ENCODE assay signal across 19 cellular contexts in genomic region chr9:127684576-127684975, GRCh38. TPM values are rescaled to one million over a fixed set of nuclear protein-coding genes. Genes with fewer than 3 reads are reported as not detected.
DNase-seq lines count a peak whose midpoint lies in the region; TF ChIP-seq lines count a peak whose summit lies in the region.
"Had no signal": no experiment of that assay in that cellular context is flagged by ENCODE, and none has a peak within 500 bp of the region (broad histone marks: within the 10 kb centered on the region; RNA-seq: fewer than 3 reads in every experiment).

No MANE protein-coding gene starts in this region.

- intact Hi-C loops in PC-9 (cut with micrococcal nuclease; ENCODE audit: unreplicated experiment), result loop anchor here (10.0 kb wide), 1 partner anchor 70 kb away; the partner anchor contains the start of gene STXBP1

- CTCF ChIA-PET in PC-9 (lab: Charles Lee), result interaction anchor here (0.7 kb wide), 1 partner anchor 51 kb away, joined by 6 read pairs; no protein-coding TSS in a partner anchor

- H3K9me3 Mint-ChIP-seq in osteocyte (ENCODE audit: unreplicated experiment), result no peaks in the 10 kb centered on the region
- H3K9me3 Mint-ChIP-seq: activated naive CD4-positive, alpha-beta T cell treated with anti-CD3 and anti-CD28 coated beads, Interleukin-2, amount 10 ng/mL, durations not matched to agents 7 days and 5 days; CD4-positive, alpha-beta memory T cell; nephron had no signal

- no peak overlapping the region for H3K4me3 ChIP-seq in PC-9
- H3K4me3 ChIP-seq: left ventricle myocardium inferior, sigmoid colon, uterus had no signal

- no peaks in the 10 kb centered on the region for H3K36me3 ChIP-seq in PC-9 (ENCODE audit: low read depth)
- H3K36me3 ChIP-seq: uterus had no signal

- no peaks in the 10 kb centered on the region for H3K27me3 ChIP-seq in PC-9 (ENCODE audit: insufficient read depth, low read depth)
- H3K27me3 ChIP-seq: sigmoid colon, uterus had no signal

- no peaks in the 10 kb centered on the region for H3F3A ChIP-seq in PC-9 (ENCODE audit: insufficient read depth, low read depth)

- peak overlapping the region; percentile 38; the same call in 1 of the 2 replicates for H3K4me2 ChIP-seq in PC-9

- no peaks in the 10 kb centered on the region for H3K79me2 ChIP-seq in PC-9 (ENCODE audit: low read depth)

- no peaks in the 10 kb centered on the region for H3K9me2 ChIP-seq in PC-9 (ENCODE audit: insufficient read depth)

- no peak overlapping the region for H2AFZ ChIP-seq in PC-9

- DNase-seq in GM04503 (ENCODE audit: low read depth), result peak; percentile 49
- DNase-seq in PC-9, result peak; percentile 67 to 69
- peak; percentile 24 for DNase-seq in fibroblast of gingiva (ENCODE audit: low read depth)
- DNase-seq in osteocyte (ENCODE audit: extremely low spot score, unreplicated experiment), result no peak
- DNase-seq in GM19238 (ENCODE audit: insufficient read length, low spot score), result no peak
- no peak for DNase-seq in SIG-M5 (lab: John Stamatoyannopoulos, UW)
- DNase-seq in activated CD4-positive, CD25-positive, alpha-beta regulatory T cell treated with anti-CD3 and anti-CD28 coated beads, Interleukin-2, amount 50 U/mL, for 72 hours, result no peak
- DNase-seq: activated naive CD4-positive, alpha-beta T cell treated with anti-CD3 and anti-CD28 coated beads, Interleukin-2, amount 10 ng/mL, durations not matched to agents 7 days and 5 days; CD4-positive, alpha-beta memory T cell; central memory CD4-positive, alpha-beta T cell; left ventricle myocardium inferior; NCI-H1930; sigmoid colon; stimulated activated naive CD4-positive, alpha-beta T cell; uterus; WERI-Rb-1 had no signal

- no TSS peak for BruUV-seq in PC-9 (replicated peaks; lab: Mats Ljungman, UMichigan)

- peaks cover 37% of the 10 kb centered on the region for H3K36me3 Mint-ChIP-seq in osteocyte (ENCODE audit: unreplicated experiment)

- TF ChIP-seq CTCF in PC-9 (conservative IDR thresholded peaks at IDR 0.05) (no peak), osteocyte (IDR thresholded peaks at IDR 0.05) (no peak)

- H3K4me3 Mint-ChIP-seq in osteocyte (ENCODE audit: unreplicated experiment), result peak overlapping the region; percentile 23
- H3K4me3 Mint-ChIP-seq: activated naive CD4-positive, alpha-beta T cell treated with anti-CD3 and anti-CD28 coated beads, Interleukin-2, amount 10 ng/mL, durations not matched to agents 7 days and 5 days; CD4-positive, alpha-beta memory T cell; nephron had no signal

- H3K27ac Mint-ChIP-seq in osteocyte (ENCODE audit: unreplicated experiment), result peak overlapping the region; percentile 95
- H3K27ac Mint-ChIP-seq: activated naive CD4-positive, alpha-beta T cell treated with anti-CD3 and anti-CD28 coated beads, Interleukin-2, amount 10 ng/mL, durations not matched to agents 7 days and 5 days; nephron had no signal

- H4K20me1 ChIP-seq in PC-9 (ENCODE audit: insufficient read depth), result no peaks in the 10 kb centered on the region

- H3K27me3 Mint-ChIP-seq in osteocyte (ENCODE audit: unreplicated experiment), result no peaks in the 10 kb centered on the region
- H3K27me3 Mint-ChIP-seq: activated naive CD4-positive, alpha-beta T cell treated with anti-CD3 and anti-CD28 coated beads, Interleukin-2, amount 10 ng/mL, durations not matched to agents 7 days and 5 days; CD4-positive, alpha-beta memory T cell had no signal

- no peaks in the 10 kb centered on the region for H3K9me3 ChIP-seq in PC-9 (ENCODE audit: insufficient read depth, low read depth)
- H3K9me3 ChIP-seq: left ventricle myocardium inferior, sigmoid colon, uterus had no signal

- no peak overlapping the region for H3K27ac ChIP-seq in PC-9
- H3K27ac ChIP-seq: HL-60, left ventricle myocardium inferior, sigmoid colon, uterus, WERI-Rb-1 had no signal

- peaks cover 35% of the 10 kb centered on the region for H3K4me1 Mint-ChIP-seq in osteocyte (ENCODE audit: unreplicated experiment)
- H3K4me1 Mint-ChIP-seq: activated naive CD4-positive, alpha-beta T cell treated with anti-CD3 and anti-CD28 coated beads, Interleukin-2, amount 10 ng/mL, durations not matched to agents 7 days and 5 days; CD4-positive, alpha-beta memory T cell; nephron had no signal

- peaks cover 10% of the 10 kb centered on the region for H3K4me1 ChIP-seq in PC-9 (replicated peaks; ENCODE audit: insufficient read depth)
- H3K4me1 ChIP-seq: left ventricle myocardium inferior, sigmoid colon, uterus had no signal

- POLR2A ChIA-PET in PC-9 (lab: Charles Lee; ENCODE audit: unreplicated experiment), result interaction anchor here (0.6 kb wide), 1 partner anchor 17 kb away, joined by 3 read pairs; no protein-coding TSS in a partner anchor

RNA-seq across cellular contexts. Expression of gene CFAP157, which starts 22.2 kb away (rescaled TPM):
- 0.65 and 0.68 TPM in 2 replicates for total RNA-seq in PC-9 (2021)
- 0.24 TPM in 1 of 2 replicates, not detected in the other for total RNA-seq in osteocyte
- total RNA-seq: endothelial cell of umbilical vein, left ventricle myocardium inferior, sigmoid colon had no signal

RNA-seq across cellular contexts. Expression of gene PTRH1, which starts 30.9 kb away (rescaled TPM):
- 22.4 and 32.9 TPM in 2 replicates for total RNA-seq in PC-9 (2021)
- total RNA-seq in osteocyte, result 10.6 and 10.7 TPM in 2 replicates

RNA-seq across cellular contexts. Expression of gene TTC16, which starts 31.3 kb away (rescaled TPM):
- total RNA-seq in PC-9 (2021) (0.26 and 0.40 TPM in 2 replicates), osteocyte (not detected in 2 replicates)
- total RNA-seq: endothelial cell of umbilical vein, sigmoid colon had no signal

RNA-seq across cellular contexts. Expression of gene TOR2A, which starts 50.5 kb away (rescaled TPM):
- total RNA-seq in PC-9 (2021), result 16.4 and 19.7 TPM in 2 replicates
- total RNA-seq in osteocyte, result 9.3 and 11.5 TPM in 2 replicates

Comparison
In these comparisons a context has a peak if more than half of its experiments do, and no peak if none do; other contexts are left out.
1. DNase-seq: peak in GM04503 (single experiment), PC-9 (2 of 2) and fibroblast of gingiva (single experiment); none in osteocyte (single experiment), GM19238 (single experiment), SIG-M5 (single experiment) and activated CD4-positive, CD25-positive, alpha-beta regulatory T cell treated with anti-CD3 and anti-CD28 coated beads, Interleukin-2, amount 50 U/mL, for 72 hours (single experiment).